ENCODE assay signal across 25 cellular contexts in the genomic region with DNA sequence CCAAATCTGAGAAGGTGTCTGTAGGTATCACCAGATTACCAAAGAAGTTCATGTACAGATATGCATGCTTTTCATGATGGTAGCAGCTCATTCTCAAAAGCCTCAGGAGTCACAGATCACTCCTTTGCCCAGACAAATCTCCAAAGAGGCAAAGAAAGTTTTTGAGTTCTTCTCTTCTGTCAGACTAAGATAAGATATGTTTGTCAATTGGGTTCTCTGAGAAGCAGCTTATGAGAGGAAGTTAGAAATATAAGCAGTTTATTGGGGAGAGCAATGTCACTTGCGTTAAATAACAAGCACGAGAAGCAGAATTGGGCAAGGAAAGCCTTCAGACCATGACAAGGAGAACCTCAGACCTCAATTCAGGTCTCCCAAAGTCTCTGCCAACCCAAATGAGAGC.
"Had no signal": no experiment of that assay in that cellular context is flagged by ENCODE, and none has a peak within 500 bp of the region (broad histone marks: within the 10 kb centered on the region; RNA-seq: fewer than 3 reads in every experiment).

No MANE protein-coding gene starts in this region.

- H3K27ac ChIP-seq: dorsolateral prefrontal cortex, gastrocnemius medialis, lower lobe of right lung, pancreas, right lobe of liver, suprapubic skin, transverse colon, upper lobe of right lung, uterus had no signal

- H3K27me3 Mint-ChIP-seq: stimulated activated naive CD8-positive, alpha-beta T cell treated with anti-CD3 and anti-CD28 coated beads, Interleukin-15, amount 100 ng/mL, for 72 hours had no signal

- H3K27ac Mint-ChIP-seq: natural killer cell; progenitor cell of endocrine pancreas; stimulated activated naive CD8-positive, alpha-beta T cell treated with anti-CD3 and anti-CD28 coated beads, Interleukin-15, amount 100 ng/mL, for 72 hours had no signal

- H3K4me3 Mint-ChIP-seq: natural killer cell; stimulated activated naive CD8-positive, alpha-beta T cell treated with anti-CD3 and anti-CD28 coated beads, Interleukin-15, amount 100 ng/mL, for 72 hours had no signal

- ATAC-seq: esophagus mucosa; lower lobe of right lung; natural killer cell; stimulated activated naive CD8-positive, alpha-beta T cell treated with anti-CD3 and anti-CD28 coated beads, Interleukin-15, amount 100 ng/mL, for 72 hours; upper lobe of right lung had no signal

- DNase-seq: dorsolateral prefrontal cortex; effector CD4-positive, alpha-beta T cell; foreskin fibroblast; gastrocnemius medialis; head of caudate nucleus; left ventricle myocardium superior; lower lobe of right lung; natural killer cell; occipital lobe; pancreas; small intestine; stimulated activated CD4-positive, alpha-beta T cell treated with anti-CD3 and anti-CD28 coated beads, Interleukin-12 subunit alpha, Interleukin-12 subunit beta, amount 100 ng/mL, for 4 hours; stimulated activated CD4-positive, alpha-beta T cell treated with anti-CD3 and anti-CD28 coated beads, Interleukin-1b, Interleukin-23, amount 100 ng/mL, for 48 hours; stimulated activated CD4-positive, alpha-beta T cell treated with anti-CD3 and anti-CD28 coated beads, Interleukin-4, amount 100 ng/mL, for 1 hour; stimulated activated CD8-positive, alpha-beta memory T cell treated with anti-CD3 and anti-CD28 coated beads, Interleukin-4, amount 100 ng/mL, for 48 hours; stimulated activated naive CD4-positive, alpha-beta T cell; stimulated activated naive CD8-positive, alpha-beta T cell treated with anti-CD3 and anti-CD28 coated beads, Interleukin-15, amount 100 ng/mL, for 72 hours; transverse colon; upper lobe of right lung; uterus had no signal

- H3K36me3 Mint-ChIP-seq: natural killer cell had no signal

- H3K27me3 ChIP-seq: dorsolateral prefrontal cortex, gastrocnemius medialis, pancreas, right lobe of liver, suprapubic skin, transverse colon, upper lobe of right lung, uterus had no signal

- H3K4me3 ChIP-seq: dorsolateral prefrontal cortex, gastrocnemius medialis, lower lobe of right lung, pancreas, right lobe of liver, suprapubic skin, transverse colon, upper lobe of right lung, uterus had no signal

- FAIRE-seq: keratinocyte, pancreas, small intestine had no signal

- H3K4me1 ChIP-seq: pancreas, right lobe of liver, upper lobe of right lung, uterus had no signal

- H3K36me3 ChIP-seq: gastrocnemius medialis, lower lobe of right lung, pancreas, right lobe of liver, suprapubic skin, transverse colon, upper lobe of right lung, uterus had no signal

- H3K9me3 Mint-ChIP-seq: natural killer cell had no signal

- H3K9me3 ChIP-seq: gastrocnemius medialis, lower lobe of right lung, pancreas, right lobe of liver, suprapubic skin, transverse colon, upper lobe of right lung, uterus had no signal

- H3K4me1 Mint-ChIP-seq: stimulated activated naive CD8-positive, alpha-beta T cell treated with anti-CD3 and anti-CD28 coated beads, Interleukin-15, amount 100 ng/mL, for 72 hours had no signal
